ENCODE assay signal across 19 cellular contexts in genomic region chr7:1862560-1862959, GRCh38.
A peak's percentile ranks its signal among the peaks of the same experiment; 100 is the strongest.
DNase-seq lines count a peak whose midpoint lies in the region; ATAC-seq and TF ChIP-seq lines count a peak whose summit lies in the region.
"Had no signal": no experiment of that assay in that cellular context is flagged by ENCODE, and none has a peak within 500 bp of the region (broad histone marks: within the 10 kb centered on the region; RNA-seq: fewer than 3 reads in every experiment).

No MANE protein-coding gene starts in this region.

- H3K9ac ChIP-seq in adipocyte (ENCODE audit: low read length) (peak overlapping the region; percentile 37), mesenchymal stem cell (ENCODE audit: low read length) (no peak overlapping the region)

- WGBS in mesenchymal stem cell, result 69% methylated on average over 9 of the region's 9 CpGs

- peak overlapping the region; percentile 25 for H3K27ac Mint-ChIP-seq in activated CD8-positive, alpha-beta T cell treated with anti-CD3 and anti-CD28 coated beads, Interleukin-2, amount 10 ng/mL, durations not matched to agents 7 days and 5 days
- no peak overlapping the region for H3K27ac Mint-ChIP-seq in activated CD8-positive, alpha-beta T cell treated with anti-CD3 and anti-CD28 coated beads for 36 hours
- H3K27ac Mint-ChIP-seq in activated T-helper 17 cell treated with anti-CD3 and anti-CD28 coated beads, Interleukin-2, amount 50 U/mL, for 72 hours, result no peak overlapping the region

- H3K79me1 ChIP-seq in mesenchymal stem cell (replicated peaks; ENCODE audit: low read length, poor library complexity, severe bottlenecking), result peaks cover 3% of the 10 kb centered on the region

- no peak overlapping the region for H3K4me3 Mint-ChIP-seq in activated CD8-positive, alpha-beta T cell treated with anti-CD3 and anti-CD28 coated beads, Interleukin-2, amount 10 ng/mL, durations not matched to agents 7 days and 5 days
- H3K4me3 Mint-ChIP-seq in activated CD8-positive, alpha-beta T cell treated with anti-CD3 and anti-CD28 coated beads for 36 hours, result no peak overlapping the region
- no peak overlapping the region for H3K4me3 Mint-ChIP-seq in activated T-helper 17 cell treated with anti-CD3 and anti-CD28 coated beads, Interleukin-2, amount 50 U/mL, for 72 hours
- H3K4me3 Mint-ChIP-seq: CD8-positive, alpha-beta memory T cell had no signal

- H2AFZ ChIP-seq in mesenchymal stem cell (ENCODE audit: low read depth, low read length), result no peak overlapping the region
- H2AFZ ChIP-seq: PC-9 had no signal

- no peak overlapping the region for H2BK15ac ChIP-seq in mesenchymal stem cell (ENCODE audit: low read depth, poor library complexity, severe bottlenecking)

- peak overlapping the region in 1 of 2 experiments; percentile 54 for H3K4ac ChIP-seq in mesenchymal stem cell (ENCODE audit: low read depth in 1 of 2, low read length in 2 of 2)

- intact Hi-C loops in activated CD8-positive, alpha-beta T cell treated with anti-CD3 and anti-CD28 coated beads for 36 hours (cut with micrococcal nuclease), result no loop called here
- intact Hi-C loops in left colon (cut with DNase I, micrococcal nuclease), result no loop called here

- H4K8ac ChIP-seq in mesenchymal stem cell (ENCODE audit: low read length), result peak overlapping the region; percentile 30

- H2BK120ac ChIP-seq in mesenchymal stem cell (ENCODE audit: low read depth, low read length), result no peak overlapping the region

- H3K4me1 ChIP-seq in adipocyte (ENCODE audit: control insufficient read depth, insufficient read depth, low read length), result peaks cover 15% of the 10 kb centered on the region
- H3K4me1 ChIP-seq in mesenchymal stem cell (ENCODE audit: control insufficient read depth, insufficient read depth, low read depth, low read length), result no peaks in the 10 kb centered on the region
- H3K4me1 ChIP-seq: SJSA1 had no signal

- POLR2A ChIA-PET in activated CD8-positive, alpha-beta T cell treated with anti-CD3 and anti-CD28 coated beads, Interleukin-2, amount 10 ng/mL, durations not matched to agents 7 days and 5 days (lab: Charles Lee), result no interaction called here
- POLR2A ChIA-PET in activated CD8-positive, alpha-beta T cell treated with anti-CD3 and anti-CD28 coated beads for 36 hours (lab: Charles Lee), result no interaction called here

- no peaks in the 10 kb centered on the region for H3K4me1 Mint-ChIP-seq in activated CD8-positive, alpha-beta T cell treated with anti-CD3 and anti-CD28 coated beads, Interleukin-2, amount 10 ng/mL, durations not matched to agents 7 days and 5 days (ENCODE audit: low read depth)
- peaks cover 3% of the 10 kb centered on the region for H3K4me1 Mint-ChIP-seq in activated CD8-positive, alpha-beta T cell treated with anti-CD3 and anti-CD28 coated beads for 36 hours (ENCODE audit: low read depth)
- no peaks in the 10 kb centered on the region for H3K4me1 Mint-ChIP-seq in activated T-helper 17 cell treated with anti-CD3 and anti-CD28 coated beads, Interleukin-2, amount 50 U/mL, for 72 hours

- no peak overlapping the region for H3K18ac ChIP-seq in mesenchymal stem cell (ENCODE audit: low read depth in 1 of 2, low read length in 2 of 2)

- no peaks in the 10 kb centered on the region for H3K9me3 Mint-ChIP-seq in activated CD8-positive, alpha-beta T cell treated with anti-CD3 and anti-CD28 coated beads, Interleukin-2, amount 10 ng/mL, durations not matched to agents 7 days and 5 days (ENCODE audit: insufficient read depth)
- H3K9me3 Mint-ChIP-seq in activated CD8-positive, alpha-beta T cell treated with anti-CD3 and anti-CD28 coated beads for 36 hours, result no peaks in the 10 kb centered on the region
- H3K9me3 Mint-ChIP-seq in activated T-helper 17 cell treated with anti-CD3 and anti-CD28 coated beads, Interleukin-2, amount 50 U/mL, for 72 hours, result no peaks in the 10 kb centered on the region
- H3K9me3 Mint-ChIP-seq: CD8-positive, alpha-beta memory T cell had no signal

- H3K9me3 ChIP-seq in adipocyte (ENCODE audit: control insufficient read depth, low read length), result no peaks in the 10 kb centered on the region
- no peaks in the 10 kb centered on the region for H3K9me3 ChIP-seq in mesenchymal stem cell (ENCODE audit: control insufficient read depth, low read length)
- H3K9me3 ChIP-seq: SJSA1 had no signal

- H3K4me3 ChIP-seq in adipocyte (ENCODE audit: low read length) (peak overlapping the region; percentile 33), mesenchymal stem cell (ENCODE audit: insufficient read depth in 1 of 2, low read depth in 1 of 2, low read length in 2 of 2) (no peak overlapping the region)
- H3K4me3 ChIP-seq: GM12878, PC-9, SJSA1 had no signal

- H3K27me3 ChIP-seq in adipocyte (replicated peaks; ENCODE audit: control insufficient read depth, insufficient read depth, low read length) (no peaks in the 10 kb centered on the region), mesenchymal stem cell (ENCODE audit: control insufficient read depth in 1 of 2, insufficient read depth in 1 of 2, low read length in 2 of 2) (no peaks in the 10 kb centered on the region)
- H3K27me3 ChIP-seq: SJSA1 had no signal

- H3K36me3 Mint-ChIP-seq in activated CD8-positive, alpha-beta T cell treated with anti-CD3 and anti-CD28 coated beads, Interleukin-2, amount 10 ng/mL, durations not matched to agents 7 days and 5 days (ENCODE audit: low read depth), result no peaks in the 10 kb centered on the region
- peaks cover 1% of the 10 kb centered on the region for H3K36me3 Mint-ChIP-seq in activated CD8-positive, alpha-beta T cell treated with anti-CD3 and anti-CD28 coated beads for 36 hours (ENCODE audit: low read depth)
- no peaks in the 10 kb centered on the region for H3K36me3 Mint-ChIP-seq in activated T-helper 17 cell treated with anti-CD3 and anti-CD28 coated beads, Interleukin-2, amount 50 U/mL, for 72 hours (ENCODE audit: low read depth)

- H3K23ac ChIP-seq in mesenchymal stem cell (ENCODE audit: low read length in 2 of 2), result no peak overlapping the region

- H3K36me3 ChIP-seq in adipocyte (ENCODE audit: control insufficient read depth, insufficient read depth, low read length, severe bottlenecking), result no peaks in the 10 kb centered on the region
- H3K36me3 ChIP-seq in mesenchymal stem cell (ENCODE audit: control insufficient read depth in 1 of 2, insufficient read depth in 2 of 2, low read depth in 1 of 2, low read length in 2 of 2), result peaks cover 0 to 25% of the 10 kb centered on the region in 2 experiments
- H3K36me3 ChIP-seq: SJSA1 had no signal

- ATAC-seq in activated CD8-positive, alpha-beta T cell treated with anti-CD3 and anti-CD28 coated beads, Interleukin-2, amount 10 ng/mL, durations not matched to agents 7 days and 5 days, result no peak
- no peak for ATAC-seq in activated CD8-positive, alpha-beta T cell treated with anti-CD3 and anti-CD28 coated beads for 36 hours
- ATAC-seq in HG03097 (IDR thresholded peaks at IDR 0.05; ENCODE audit: low FRiP score, unreplicated experiment) (no peak), left colon (no peak)
- no peak for ATAC-seq in activated T-helper 17 cell treated with anti-CD3 and anti-CD28 coated beads, Interleukin-2, amount 50 U/mL, for 72 hours (replicated peaks)
- ATAC-seq: GM12878 had no signal

- H3K27me3 Mint-ChIP-seq in activated CD8-positive, alpha-beta T cell treated with anti-CD3 and anti-CD28 coated beads, Interleukin-2, amount 10 ng/mL, durations not matched to agents 7 days and 5 days (ENCODE audit: low read depth), result no peaks in the 10 kb centered on the region
- no peaks in the 10 kb centered on the region for H3K27me3 Mint-ChIP-seq in activated CD8-positive, alpha-beta T cell treated with anti-CD3 and anti-CD28 coated beads for 36 hours
- no peaks in the 10 kb centered on the region for H3K27me3 Mint-ChIP-seq in activated T-helper 17 cell treated with anti-CD3 and anti-CD28 coated beads, Interleukin-2, amount 50 U/mL, for 72 hours
- H3K27me3 Mint-ChIP-seq: CD8-positive, alpha-beta memory T cell had no signal

- CTCF ChIA-PET in activated CD8-positive, alpha-beta T cell treated with anti-CD3 and anti-CD28 coated beads, Interleukin-2, amount 10 ng/mL, durations not matched to agents 7 days and 5 days (lab: Charles Lee), result no interaction called here
- CTCF ChIA-PET in activated CD8-positive, alpha-beta T cell treated with anti-CD3 and anti-CD28 coated beads for 36 hours (lab: Charles Lee), result no interaction called here

- no peak overlapping the region for H3K4me2 ChIP-seq in mesenchymal stem cell (ENCODE audit: low read length, poor library complexity, severe bottlenecking)
- H3K4me2 ChIP-seq: PC-9 had no signal

- H2BK5ac ChIP-seq in mesenchymal stem cell (ENCODE audit: low read depth, low read length, poor library complexity, severe bottlenecking), result no peak overlapping the region

- no peak overlapping the region for H3K27ac ChIP-seq in mesenchymal stem cell (ENCODE audit: low read length, poor library complexity, severe bottlenecking)
- H3K27ac ChIP-seq: 22Rv1, PC-9, SJSA1 had no signal

- TF ChIP-seq CTCF in activated CD8-positive, alpha-beta T cell treated with anti-CD3 and anti-CD28 coated beads for 36 hours (IDR thresholded peaks at IDR 0.05), result no peak

- no peak overlapping the region for H4K91ac ChIP-seq in mesenchymal stem cell (ENCODE audit: low read length)

- H3K14ac ChIP-seq in mesenchymal stem cell (ENCODE audit: low read length in 2 of 2), result no peak overlapping the region

- DNase-seq in activated CD8-positive, alpha-beta T cell treated with anti-CD3 and anti-CD28 coated beads, Interleukin-2, amount 10 ng/mL, durations not matched to agents 7 days and 5 days, result no peak
- DNase-seq in activated CD8-positive, alpha-beta T cell treated with anti-CD3 and anti-CD28 coated beads for 36 hours, result no peak
- DNase-seq in adipocyte (ENCODE audit: low read depth) (no peak), mesenchymal stem cell (no peak), left colon (no peak), NCI-H526 treated with DMSO at 0.1 percent for 48 hours (lab: John Stamatoyannopoulos, UW) (no peak)
- DNase-seq: CD8-positive, alpha-beta memory T cell; DND-41; GDM1; NCI-H1048; NCI-H1436 treated with DMSO at 0.1 percent for 48 hours; NCI-H2029 treated with DMSO at 0.1 percent for 48 hours; NCI-H774; PC-9 had no signal

- no peak overlapping the region for H2BK12ac ChIP-seq in mesenchymal stem cell (ENCODE audit: low read length in 2 of 2)

- no peak overlapping the region for H2AK5ac ChIP-seq in mesenchymal stem cell (ENCODE audit: low read length, severe bottlenecking)
